In genomic region chr16:30354423-30355143, GRCh38 we compare ENCODE assay signal across 8 cellular contexts. TPM values are rescaled to one million over a fixed set of nuclear protein-coding genes. Genes with fewer than 3 reads are reported as not detected.
DNase-seq lines count a peak whose midpoint lies in the region; ATAC-seq and TF ChIP-seq lines count a peak whose summit lies in the region.

No MANE protein-coding gene starts in this region.

- H3K4me1 ChIP-seq in DND-41 (ENCODE audit: insufficient read depth, low read length): peaks cover 45% of the 10 kb centered on the region
- H3K4me1 ChIP-seq in rectal smooth muscle tissue (ENCODE audit: control insufficient read depth, insufficient read depth, low read length): peaks cover 37% of the 10 kb centered on the region

- peaks cover 26% of the 10 kb centered on the region for H4K20me1 ChIP-seq in DND-41 (ENCODE audit: insufficient read depth, low read length)

- DNase-seq in DND-41: no peak
- DNase-seq in HFF-Myc (ENCODE audit: extremely low read depth, low read depth): no peak
- peak; percentile 36 for DNase-seq in Right ventricle myocardium superior
- no peak for DNase-seq in NCI-H1417 (lab: John Stamatoyannopoulos, UW)
- no peak for DNase-seq in COLO829 (ENCODE audit: low spot score)

- H3K27ac ChIP-seq in DND-41 (ENCODE audit: low read length) (peak overlapping the region; percentile 95), rectal smooth muscle tissue (ENCODE audit: low read depth, low read length) (peak overlapping the region; percentile 90)

- H3K4me2 ChIP-seq in DND-41 (ENCODE audit: insufficient read depth, low read length): peak overlapping the region; percentile 99

- intact Hi-C loops in Right ventricle myocardium superior (cut with DNase I): loop anchor here (10.0 kb wide), 1 partner anchor 50 kb away; the partner anchor contains the start of gene ZNF771

- peak overlapping the region; percentile 87 for H3K9ac ChIP-seq in DND-41 (ENCODE audit: low read depth, low read length)
- peak overlapping the region; percentile 94 for H3K9ac ChIP-seq in rectal smooth muscle tissue (ENCODE audit: low read length)

- H3K4me3 ChIP-seq in DND-41 (ENCODE audit: low read depth in 1 of 2, low read length in 2 of 2) (peak overlapping the region; percentile 97 to 99), HFF-Myc (replicated peaks; ENCODE audit: low read depth, low read length) (peak overlapping the region; percentile 95), WI38 (ENCODE audit: low read depth, low read length) (peak overlapping the region; percentile 98), rectal smooth muscle tissue (ENCODE audit: low read length) (peak overlapping the region; percentile 97)

- H3K36me3 ChIP-seq in DND-41 (ENCODE audit: insufficient read depth, low read length) (peaks cover 74% of the 10 kb centered on the region), rectal smooth muscle tissue (ENCODE audit: control insufficient read depth, insufficient read depth, low read length) (peaks cover 28% of the 10 kb centered on the region)

- ATAC-seq in DND-41 (ENCODE audit: insufficient read depth, low read depth): peak; percentile 49
- ATAC-seq in Right ventricle myocardium superior (ENCODE audit: poor library complexity): peak; percentile 19
- ATAC-seq in HG03342 (IDR thresholded peaks at IDR 0.05; ENCODE audit: unreplicated experiment): no peak

- peaks cover 36% of the 10 kb centered on the region for H3K79me2 ChIP-seq in DND-41 (ENCODE audit: insufficient read depth, low read length)

- H3K27me3 ChIP-seq in DND-41 (ENCODE audit: insufficient read depth, low read length, poor library complexity): no peaks in the 10 kb centered on the region
- no peaks in the 10 kb centered on the region for H3K27me3 ChIP-seq in rectal smooth muscle tissue (ENCODE audit: control insufficient read depth, insufficient read depth, low read length)

- H2AFZ ChIP-seq in DND-41 (ENCODE audit: low read depth, low read length): peak overlapping the region; percentile 98

- no peak for TF ChIP-seq CTCF in DND-41 (IDR thresholded peaks at IDR 0.05; ENCODE audit: borderline replicate concordance, extremely low read depth, low read length, poor library complexity, severe bottlenecking)
- no peak for TF ChIP-seq CTCF in HFF-Myc (IDR thresholded peaks at IDR 0.05; ENCODE audit: low read depth, low read length, missing control alignments)
- TF ChIP-seq CTCF in WI38 (IDR thresholded peaks at IDR 0.05; ENCODE audit: low read depth, low read length): no peak

- H3K9me3 ChIP-seq in DND-41 (ENCODE audit: insufficient read depth, low read length, severe bottlenecking): no peaks in the 10 kb centered on the region

RNA-seq across cellular contexts. Expression of gene CD2BP2, which starts 0.5 kb away (rescaled TPM):
- 34.1 TPM for total RNA-seq in Right ventricle myocardium superior

RNA-seq across cellular contexts. Expression of gene TBC1D10B, which starts 15.7 kb away (rescaled TPM):
- 24.4 TPM for total RNA-seq in Right ventricle myocardium superior

RNA-seq across cellular contexts. Expression of gene MYL11, which starts 20.0 kb away (rescaled TPM):
- total RNA-seq in Right ventricle myocardium superior: not detected

RNA-seq across cellular contexts. Expression of gene SEPTIN1, which starts 27.8 kb away (rescaled TPM):
- total RNA-seq in Right ventricle myocardium superior: 0.97 TPM

RNA-seq across cellular contexts. Expression of gene ZNF48, which starts 40.6 kb away (rescaled TPM):
- 5.1 TPM for total RNA-seq in Right ventricle myocardium superior
